In genomic region chr2:120594856-120595685, GRCh38 we compare ENCODE assay signal across 15 cellular contexts.
DNase-seq lines count a peak whose midpoint lies in the region; ATAC-seq, FAIRE-seq and TF ChIP-seq lines count a peak whose summit lies in the region.
"Had no signal": no experiment of that assay in that cellular context is flagged by ENCODE, and none has a peak within 500 bp of the region (broad histone marks: within the 10 kb centered on the region; RNA-seq: fewer than 3 reads in every experiment).

No MANE protein-coding gene starts in this region.

- H3K4ac ChIP-seq in IMR-90 (ENCODE audit: low read depth, low read length), result 0 out of 2 replicates have a peak overlapping the region, but pooled peaks have one; percentile 10

- H3K27me3 Mint-ChIP-seq in Calu3 (ENCODE audit: unreplicated experiment), result peaks cover 92% of the 10 kb centered on the region
- no peaks in the 10 kb centered on the region for H3K27me3 Mint-ChIP-seq in activated T-helper 2 cell treated with anti-CD3 and anti-CD28 coated beads, Interferon-gamma antibody, Interleukin-2, Interleukin-4, amounts not matched to agents 10 μg/mL and 5 μg/mL and 100 μg/mL, durations not matched to agents 14 hours and 24 hours and 36 hours (ENCODE audit: low read depth)

- peaks cover 22% of the 10 kb centered on the region for H3K4me1 ChIP-seq in IMR-90 (ENCODE audit: control insufficient read depth, insufficient read depth, low read length)

- no peak overlapping the region for H4K5ac ChIP-seq in IMR-90 (ENCODE audit: low read depth, low read length)

- H3K4me3 Mint-ChIP-seq in Calu3 (ENCODE audit: low read depth, unreplicated experiment), result no peak overlapping the region
- no peak overlapping the region for H3K4me3 Mint-ChIP-seq in activated T-helper 2 cell treated with anti-CD3 and anti-CD28 coated beads, Interferon-gamma antibody, Interleukin-2, Interleukin-4, amounts not matched to agents 10 μg/mL and 5 μg/mL and 100 μg/mL, durations not matched to agents 14 hours and 24 hours and 36 hours (ENCODE audit: low read depth)
- H3K4me3 Mint-ChIP-seq: neural crest cell had no signal

- TF ChIP-seq RAD21 in IMR-90 (IDR thresholded peaks at IDR 0.05; ENCODE audit: low read length), result no peak

- H4K20me1 ChIP-seq in IMR-90 (ENCODE audit: insufficient read depth, low read length), result no peaks in the 10 kb centered on the region

- no peak overlapping the region for H3K4me2 ChIP-seq in IMR-90 (ENCODE audit: low read depth, low read length)
- H3K4me2 ChIP-seq: KMS-11, SK-N-SH had no signal

- no peak overlapping the region for H2BK120ac ChIP-seq in IMR-90 (ENCODE audit: low read depth, low read length)

- no peak overlapping the region; the same call in 1 of the 2 replicates for H4K91ac ChIP-seq in IMR-90 (ENCODE audit: insufficient read depth, low read depth, low read length)

- no peak overlapping the region for H3K27ac Mint-ChIP-seq in Calu3 (ENCODE audit: unreplicated experiment)
- no peak overlapping the region for H3K27ac Mint-ChIP-seq in activated T-helper 2 cell treated with anti-CD3 and anti-CD28 coated beads, Interferon-gamma antibody, Interleukin-2, Interleukin-4, amounts not matched to agents 10 μg/mL and 5 μg/mL and 100 μg/mL, durations not matched to agents 14 hours and 24 hours and 36 hours

- H2BK20ac ChIP-seq in IMR-90 (ENCODE audit: low read depth, low read length), result no peak overlapping the region

- no peaks in the 10 kb centered on the region; the same call in 1 of the 2 replicates for H3K27me3 ChIP-seq in IMR-90 (ENCODE audit: control insufficient read depth, insufficient read depth, low read length)
- no peaks in the 10 kb centered on the region for H3K27me3 ChIP-seq in bronchial epithelial cell (ENCODE audit: control insufficient read depth, insufficient read depth, low read length)

- ATAC-seq in IMR-90 (ENCODE audit: low read depth) (no peak), HG02642 (IDR thresholded peaks at IDR 0.05; ENCODE audit: poor library complexity, unreplicated experiment) (no peak)

- peak overlapping the region; percentile 21; the same call in 1 of the 3 replicates for H2BK15ac ChIP-seq in IMR-90 (ENCODE audit: low read depth, low read length)

- intact Hi-C loops in Calu3 (cut with micrococcal nuclease; ENCODE audit: unreplicated experiment) (no loop called here), IMR-90 (cut with micrococcal nuclease) (no loop called here)
- intact Hi-C loops in activated T-helper 2 cell treated with anti-CD3 and anti-CD28 coated beads, Interferon-gamma antibody, Interleukin-2, Interleukin-4, amounts not matched to agents 10 μg/mL and 5 μg/mL and 100 μg/mL, durations not matched to agents 14 hours and 24 hours and 36 hours (cut with micrococcal nuclease), result no loop called here

- H3K4me3 ChIP-seq in IMR-90 (ENCODE audit: insufficient read depth, low read depth, low read length) (no peak overlapping the region), bronchial epithelial cell (ENCODE audit: low read depth, low read length) (no peak overlapping the region)

- H3K36me3 ChIP-seq in IMR-90 (ENCODE audit: control insufficient read depth, insufficient read depth, low read length) (no peaks in the 10 kb centered on the region), bronchial epithelial cell (ENCODE audit: control insufficient read depth, insufficient read depth, low read length) (no peaks in the 10 kb centered on the region)

- H3K9me3 ChIP-seq in IMR-90 (ENCODE audit: control insufficient read depth, insufficient read depth, low read length), result peaks cover 6% of the 10 kb centered on the region; the same call in 1 of the 2 replicates
- H3K9me3 ChIP-seq: SK-N-SH had no signal

- DNase-seq in Calu3 (peak; percentile 17), IMR-90 (no peak), bronchial epithelial cell (ENCODE audit: low read depth) (peak; percentile 74), mucosa of gallbladder (ENCODE audit: low spot score) (peak; percentile 34), DMS153 (lab: John Stamatoyannopoulos, UW) (no peak)
- DNase-seq in stimulated activated naive CD4-positive, alpha-beta T cell treated with Interleukin-2 at 50 U/mL for 16 hours (lab: John Stamatoyannopoulos, UW), result no peak
- no peak for DNase-seq in activated T-helper 2 cell treated with anti-CD3 and anti-CD28 coated beads, Interferon-gamma antibody, Interleukin-2, Interleukin-4, amounts not matched to agents 10 μg/mL and 5 μg/mL and 100 μg/mL, durations not matched to agents 14 hours and 24 hours and 36 hours (ENCODE audit: low spot score)
- DNase-seq: activated CD4-positive, alpha-beta T cell treated with anti-CD3 and anti-CD28 coated beads for 48 hours; activated gamma-delta T cell; NCI-H524 treated with DMSO at 0.1 percent for 48 hours; SK-N-SH had no signal

- H2AK9ac ChIP-seq in IMR-90 (replicated peaks; ENCODE audit: low read depth, low read length, poor library complexity), result no peak overlapping the region

- H3K9ac ChIP-seq in IMR-90 (ENCODE audit: low read depth, low read length), result no peak overlapping the region
- H3K9ac ChIP-seq: KMS-11, SK-N-SH had no signal

- H2AFZ ChIP-seq in IMR-90 (replicated peaks; ENCODE audit: low read length, poor library complexity), result no peak overlapping the region

- BruUV-seq in Calu3 (replicated peaks; lab: Mats Ljungman, UMichigan) (no TSS peak), IMR-90 (replicated peaks; lab: Mats Ljungman, UMichigan) (no TSS peak)

- TF ChIP-seq CTCF in Calu3 (IDR thresholded peaks at IDR 0.05; ENCODE audit: unreplicated experiment) (no peak), IMR-90 (conservative IDR thresholded peaks at IDR 0.05; ENCODE audit: low read depth, low read length) (no peak), bronchial epithelial cell (IDR thresholded peaks at IDR 0.05; ENCODE audit: insufficient read depth, low read length, severe bottlenecking) (no peak)

- H3K18ac ChIP-seq in IMR-90 (ENCODE audit: low read depth, low read length), result no peak overlapping the region

- in situ Hi-C loops in IMR-90 (cut with MboI; ENCODE audit: low sequenced_read_pairs), result no loop called here

- WGBS in IMR-90 (ENCODE audit: extremely low coverage in 2 of 2, insufficient read length in 1 of 2), 2 experiments, result 60% methylated on average over 2 of the region's 8 CpGs; no CpG with 5 or more reads in 1 of the 2 experiments

- dilution Hi-C loops in IMR-90 (cut with HindIII; ENCODE audit: low sequenced_read_pairs, unreplicated experiment), result no loop called here

- POLR2A ChIA-PET in IMR-90 (lab: Charles Lee; ENCODE audit: unreplicated experiment), result no interaction called here

- no peaks in the 10 kb centered on the region for H3K36me3 Mint-ChIP-seq in Calu3 (ENCODE audit: insufficient read depth, unreplicated experiment)
- no peaks in the 10 kb centered on the region for H3K36me3 Mint-ChIP-seq in activated T-helper 2 cell treated with anti-CD3 and anti-CD28 coated beads, Interferon-gamma antibody, Interleukin-2, Interleukin-4, amounts not matched to agents 10 μg/mL and 5 μg/mL and 100 μg/mL, durations not matched to agents 14 hours and 24 hours and 36 hours (ENCODE audit: low read depth)

- H3K79me1 ChIP-seq in IMR-90 (ENCODE audit: low read depth in 1 of 2, low read length in 2 of 2), result no peaks in the 10 kb centered on the region

- H3K14ac ChIP-seq in IMR-90 (replicated peaks; ENCODE audit: low read depth, low read length), result no peak overlapping the region

- no peak overlapping the region for H3K23ac ChIP-seq in IMR-90 (ENCODE audit: low read depth, low read length)

- TF ChIP-seq POLR2A in IMR-90 (IDR thresholded peaks at IDR 0.05; ENCODE audit: low read depth, low read length), result no peak

- H3K56ac ChIP-seq in IMR-90 (ENCODE audit: extremely low read depth, insufficient read depth, low read length), result no peak overlapping the region

- peaks cover 13% of the 10 kb centered on the region for H3K9me1 ChIP-seq in IMR-90 (ENCODE audit: insufficient read depth, low read length)

- CTCF ChIA-PET in Calu3 (lab: Charles Lee), result interaction anchor here (0.8 to 1.1 kb wide), 2 partner anchors 12 to 208 kb away, joined by 3 read pairs; no protein-coding TSS in a partner anchor
- CTCF ChIA-PET in IMR-90 (lab: Yijun Ruan, JAX), result no interaction called here

- no peak overlapping the region for H2BK5ac ChIP-seq in IMR-90 (ENCODE audit: low read depth, low read length, poor library complexity, severe bottlenecking)

- FAIRE-seq in bronchial epithelial cell (lab: Jason Lieb, UNC), result no peak
- FAIRE-seq: islet of Langerhans had no signal

- no peak overlapping the region for H3K27ac ChIP-seq in IMR-90 (ENCODE audit: insufficient read depth, low read length)
- H3K27ac ChIP-seq: KMS-11 had no signal

- H2AK5ac ChIP-seq in IMR-90 (ENCODE audit: low read depth, low read length), result peak overlapping the region; percentile 4; the same call in 1 of the 2 replicates

- no peaks in the 10 kb centered on the region for H3K9me3 Mint-ChIP-seq in Calu3 (ENCODE audit: low read depth, unreplicated experiment)
- H3K9me3 Mint-ChIP-seq in activated T-helper 2 cell treated with anti-CD3 and anti-CD28 coated beads, Interferon-gamma antibody, Interleukin-2, Interleukin-4, amounts not matched to agents 10 μg/mL and 5 μg/mL and 100 μg/mL, durations not matched to agents 14 hours and 24 hours and 36 hours, result no peaks in the 10 kb centered on the region
- H3K9me3 Mint-ChIP-seq: neural crest cell had no signal

- H3K4me1 Mint-ChIP-seq in Calu3 (ENCODE audit: low read depth, unreplicated experiment), result no peaks in the 10 kb centered on the region
- H3K4me1 Mint-ChIP-seq in activated T-helper 2 cell treated with anti-CD3 and anti-CD28 coated beads, Interferon-gamma antibody, Interleukin-2, Interleukin-4, amounts not matched to agents 10 μg/mL and 5 μg/mL and 100 μg/mL, durations not matched to agents 14 hours and 24 hours and 36 hours (ENCODE audit: low read depth), result no peaks in the 10 kb centered on the region

- H4K8ac ChIP-seq in IMR-90 (ENCODE audit: low read depth in 2 of 2, low read length in 2 of 2), result no peak overlapping the region; a peak in 1 of 4 replicates

TF ChIP-seq in IMR-90, 13 proteins besides CTCF, POLR2A, EP300 and RAD21 (continues in another document):
- TF ChIP-seq NFE2L2 (IDR thresholded peaks at IDR 0.05; ENCODE audit: low read depth, low read length), result no peak
- TF ChIP-seq SMC3 (IDR thresholded peaks at IDR 0.05; ENCODE audit: low read depth, low read length), result no peak
- TF ChIP-seq MAFK (IDR thresholded peaks at IDR 0.05; ENCODE audit: low read depth, low read length), result no peak
- TF ChIP-seq USF2 (IDR thresholded peaks at IDR 0.05; ENCODE audit: low read depth, low read length), result no peak
- no peak for TF ChIP-seq CHD1 (IDR thresholded peaks at IDR 0.05; ENCODE audit: low read depth, low read length)
- TF ChIP-seq MAZ (IDR thresholded peaks at IDR 0.05; ENCODE audit: borderline replicate concordance, low read depth, low read length), result no peak
- no peak for TF ChIP-seq FOS (IDR thresholded peaks at IDR 0.05; ENCODE audit: low read depth, low read length)
- no peak for TF ChIP-seq BHLHE40 (IDR thresholded peaks at IDR 0.05; ENCODE audit: low read depth, low read length)

Comparison
In these comparisons a context has a peak if more than half of its experiments do, and no peak if none do; other contexts are left out.
1. DNase-seq: peak in Calu3 (single experiment), bronchial epithelial cell (single experiment) and mucosa of gallbladder (single experiment); none in IMR-90 (single experiment), stimulated activated naive CD4-positive, alpha-beta T cell treated with Interleukin-2 at 50 U/mL for 16 hours (single experiment), DMS153 (single experiment) and activated T-helper 2 cell treated with anti-CD3 and anti-CD28 coated beads, Interferon-gamma antibody, Interleukin-2, Interleukin-4, amounts not matched to agents 10 μg/mL and 5 μg/mL and 100 μg/mL, durations not matched to agents 14 hours and 24 hours and 36 hours (single experiment).